Comparison of ENCODE assay signal across 10 cellular contexts in genomic region chr10:119496282-119496681, GRCh38. TPM values are rescaled to one million over a fixed set of nuclear protein-coding genes. Genes with fewer than 3 reads are reported as not detected.
DNase-seq lines count a peak whose midpoint lies in the region; ATAC-seq, FAIRE-seq and TF ChIP-seq lines count a peak whose summit lies in the region.
"Had no signal": no experiment of that assay in that cellular context is flagged by ENCODE, and none has a peak within 500 bp of the region (broad histone marks: within the 10 kb centered on the region; RNA-seq: fewer than 3 reads in every experiment).

No MANE protein-coding gene starts in this region.

- ATAC-seq in GM18499 (IDR thresholded peaks at IDR 0.05; ENCODE audit: insufficient read depth, unreplicated experiment) (peak; percentile 63), GM21576 (IDR thresholded peaks at IDR 0.05; ENCODE audit: unreplicated experiment) (peak; percentile 90), IMR-90 (ENCODE audit: low read depth) (no peak), upper lobe of left lung (ENCODE audit: low FRiP score in 2 of 2) (no peak)
- ATAC-seq: Right ventricle myocardium inferior had no signal

- no peak overlapping the region for H3K4me2 ChIP-seq in IMR-90 (ENCODE audit: low read depth, low read length)

- H2BK120ac ChIP-seq in IMR-90 (ENCODE audit: low read depth, low read length), result 0 out of 2 replicates have a peak overlapping the region, but pooled peaks have one; percentile 30

- TF ChIP-seq POLR2A in IMR-90 (IDR thresholded peaks at IDR 0.05; ENCODE audit: low read depth, low read length) (no peak), upper lobe of left lung (IDR thresholded peaks at IDR 0.05) (no peak)

- H3K79me1 ChIP-seq in IMR-90 (ENCODE audit: low read depth in 1 of 2, low read length in 2 of 2), result peaks cover 0 to 25% of the 10 kb centered on the region in 2 experiments; a peak in 2 of 4 replicates

- H4K91ac ChIP-seq in IMR-90 (ENCODE audit: insufficient read depth, low read depth, low read length), result no peak overlapping the region

- H2BK15ac ChIP-seq in IMR-90 (ENCODE audit: low read depth, low read length), result no peak overlapping the region

- intact Hi-C loops in IMR-90 (cut with micrococcal nuclease) (no loop called here), kidney (cut with DNase I) (no loop called here)

- H2BK5ac ChIP-seq in IMR-90 (ENCODE audit: low read depth, low read length, poor library complexity, severe bottlenecking), result no peak overlapping the region

- peaks cover 41% of the 10 kb centered on the region for H3K9me1 ChIP-seq in IMR-90 (ENCODE audit: insufficient read depth, low read length)

- dilution Hi-C loops in IMR-90 (cut with HindIII; ENCODE audit: low sequenced_read_pairs, unreplicated experiment), result no loop called here

- TF ChIP-seq EP300 in upper lobe of left lung (IDR thresholded peaks at IDR 0.05), result no peak

- no peak overlapping the region; a peak in 1 of 4 replicates for H4K8ac ChIP-seq in IMR-90 (ENCODE audit: low read depth in 2 of 2, low read length in 2 of 2)

- BruUV-seq in IMR-90 (replicated peaks; lab: Mats Ljungman, UMichigan), result no TSS peak

- WGBS in IMR-90 (ENCODE audit: extremely low coverage in 2 of 2, insufficient read length in 1 of 2), 2 experiments, result 76% methylated on average over 4 of the region's 6 CpGs; no CpG with 5 or more reads in 1 of the 2 experiments
- WGBS in upper lobe of left lung, 2 donors, result 83 to 91% methylated on average over 6 of the region's 6 CpGs

- no peak overlapping the region; the same call in 1 of the 2 replicates for H3K18ac ChIP-seq in IMR-90 (ENCODE audit: low read depth, low read length)

- H3K36me3 ChIP-seq in IMR-90 (ENCODE audit: control insufficient read depth, insufficient read depth, low read length) (peaks cover 10% of the 10 kb centered on the region), kidney (ENCODE audit: control insufficient read depth in 1 of 2, insufficient read depth in 2 of 2, low read length in 2 of 2) (no peaks in the 10 kb centered on the region), upper lobe of left lung (no peaks in the 10 kb centered on the region)

- H2BK20ac ChIP-seq in IMR-90 (ENCODE audit: low read depth, low read length), result no peak overlapping the region

- POLR2A ChIA-PET in IMR-90 (lab: Charles Lee; ENCODE audit: unreplicated experiment), result no interaction called here

- no peak overlapping the region for H3K9ac ChIP-seq in IMR-90 (ENCODE audit: low read depth, low read length)
- H3K9ac ChIP-seq in kidney (ENCODE audit: low read length in 2 of 2), result no peak overlapping the region

- H3K56ac ChIP-seq in IMR-90 (ENCODE audit: extremely low read depth, insufficient read depth, low read length), result no peak overlapping the region

- FAIRE-seq in kidney (lab: Jason Lieb, UNC), result no peak

- H3K27ac ChIP-seq in IMR-90 (ENCODE audit: insufficient read depth, low read length), result peak overlapping the region; percentile 10; the same call in 1 of the 2 replicates
- H3K27ac ChIP-seq in kidney (ENCODE audit: low read depth in 2 of 2, low read length in 2 of 2), result no peak overlapping the region
- no peak overlapping the region for H3K27ac ChIP-seq in upper lobe of left lung

- H3K9me3 ChIP-seq in IMR-90 (ENCODE audit: control insufficient read depth, insufficient read depth, low read length) (no peaks in the 10 kb centered on the region), kidney (ENCODE audit: control insufficient read depth in 1 of 2, low read length in 2 of 2) (no peaks in the 10 kb centered on the region), upper lobe of left lung (no peaks in the 10 kb centered on the region)

- CTCF ChIA-PET in IMR-90 (lab: Yijun Ruan, JAX), result interaction anchor here (1.1 kb wide), 1 partner anchor 297 kb away, joined by 3 read pairs; no protein-coding TSS in a partner anchor

- H4K20me1 ChIP-seq in IMR-90 (ENCODE audit: insufficient read depth, low read length), result peaks cover 12% of the 10 kb centered on the region; the same call in 1 of the 2 replicates

- no peak for TF ChIP-seq RAD21 in IMR-90 (IDR thresholded peaks at IDR 0.05; ENCODE audit: low read length)

- no peak overlapping the region for H2AK5ac ChIP-seq in IMR-90 (ENCODE audit: low read depth, low read length)

- H3K4me1 ChIP-seq in IMR-90 (ENCODE audit: control insufficient read depth, insufficient read depth, low read length), result peaks cover 33% of the 10 kb centered on the region
- peaks cover 0 to 2% of the 10 kb centered on the region in 2 donors for H3K4me1 ChIP-seq in kidney (ENCODE audit: control insufficient read depth in 1 of 2, insufficient read depth in 1 of 2, low read depth in 1 of 2, low read length in 2 of 2)
- H3K4me1 ChIP-seq in upper lobe of left lung, result peaks cover 0 to 5% (median 4%) of the 10 kb centered on the region in 4 donors

- in situ Hi-C loops in IMR-90 (cut with MboI; ENCODE audit: low sequenced_read_pairs), result no loop called here

- no peaks in the 10 kb centered on the region for H3K27me3 ChIP-seq in IMR-90 (ENCODE audit: control insufficient read depth, insufficient read depth, low read length)
- H3K27me3 ChIP-seq in upper lobe of left lung, result no peaks in the 10 kb centered on the region

- no peak overlapping the region for H3K4me3 ChIP-seq in IMR-90 (ENCODE audit: insufficient read depth, low read depth, low read length)
- no peak overlapping the region for H3K4me3 ChIP-seq in kidney (ENCODE audit: low read length in 2 of 2)
- H3K4me3 ChIP-seq in upper lobe of left lung, result no peak overlapping the region

- no peak overlapping the region for H2AK9ac ChIP-seq in IMR-90 (replicated peaks; ENCODE audit: low read depth, low read length, poor library complexity)

- peak overlapping the region; percentile 18; the same call in 1 of the 2 replicates for H3K23ac ChIP-seq in IMR-90 (ENCODE audit: low read depth, low read length)

- no peak overlapping the region for H3K14ac ChIP-seq in IMR-90 (replicated peaks; ENCODE audit: low read depth, low read length)

- H4K5ac ChIP-seq in IMR-90 (ENCODE audit: low read depth, low read length), result no peak overlapping the region

- peak overlapping the region; percentile 8 for H3K4ac ChIP-seq in IMR-90 (ENCODE audit: low read depth, low read length)

- TF ChIP-seq CTCF in IMR-90 (conservative IDR thresholded peaks at IDR 0.05; ENCODE audit: low read depth, low read length) (no peak), kidney (IDR thresholded peaks at IDR 0.05; ENCODE audit: borderline replicate concordance, extremely low read depth, insufficient read depth) (no peak), upper lobe of left lung (IDR thresholded peaks at IDR 0.05) (no peak)

- DNase-seq in IMR-90, result no peak
- peak; percentile 24 for DNase-seq in kidney
- DNase-seq in inferior parietal cortex (ENCODE audit: extremely low spot score), result no peak
- no peak for DNase-seq in D341Med (ENCODE audit: low spot score)
- no peak for DNase-seq in DMS53 (lab: John Stamatoyannopoulos, UW)
- DNase-seq in upper lobe of left lung, result no peak
- DNase-seq: nephron progenitor cell had no signal

- H2AFZ ChIP-seq in IMR-90 (replicated peaks; ENCODE audit: low read length, poor library complexity), result no peak overlapping the region

TF ChIP-seq in IMR-90, 13 proteins besides CTCF, POLR2A, EP300 and RAD21:
- TF ChIP-seq MAFK (IDR thresholded peaks at IDR 0.05; ENCODE audit: low read depth, low read length) (no peak), BHLHE40 (IDR thresholded peaks at IDR 0.05; ENCODE audit: low read depth, low read length) (no peak), RCOR1 (IDR thresholded peaks at IDR 0.05; ENCODE audit: insufficient replicate concordance, low read length) (no peak), MAZ (IDR thresholded peaks at IDR 0.05; ENCODE audit: borderline replicate concordance, low read depth, low read length) (no peak), SMC3 (IDR thresholded peaks at IDR 0.05; ENCODE audit: low read depth, low read length) (no peak), MXI1 (IDR thresholded peaks at IDR 0.05; ENCODE audit: borderline replicate concordance, low read depth, low read length) (no peak), NFE2L2 (IDR thresholded peaks at IDR 0.05; ENCODE audit: low read depth, low read length) (no peak), CEBPB (IDR thresholded peaks at IDR 0.05; ENCODE audit: low read depth, low read length) (no peak)

RNA-seq across cellular contexts. Expression of gene RGS10, which starts 46.2 kb away (rescaled TPM):
- 35.3 and 55.5 TPM in 2 replicates for total RNA-seq in IMR-90 (2012; rRNA removed)
- 77.0 and 89.7 TPM in 2 replicates for polyA plus RNA-seq in IMR-90 (2012; rRNA removed)
- 29.0 and 54.5 TPM in 2 replicates for polyA plus RNA-seq in IMR-90 (2012; cell fraction: cytosol; rRNA removed)
- 9.4 and 39.2 TPM in 2 replicates for polyA plus RNA-seq in IMR-90 (2012; cell fraction: nucleus; rRNA removed; ENCODE audit: low replicate concordance)
- total RNA-seq in kidney, result 19.9 TPM
- polyA plus RNA-seq in kidney (ENCODE audit: insufficient read depth, low read depth, low replicate concordance), result 25.4 TPM
- total RNA-seq in upper lobe of left lung, result 10 to 100 TPM; 11.7 to 39.3 (median 26.5) TPM

Comparison
In these comparisons a context has a peak if more than half of its experiments do, and no peak if none do; other contexts are left out.
1. ATAC-seq: peak in GM18499 (single experiment) and GM21576 (single experiment); none in IMR-90 (single experiment) and upper lobe of left lung (0 of 2).